32 cellular contexts compared by ENCODE assay signal in the genomic region with DNA sequence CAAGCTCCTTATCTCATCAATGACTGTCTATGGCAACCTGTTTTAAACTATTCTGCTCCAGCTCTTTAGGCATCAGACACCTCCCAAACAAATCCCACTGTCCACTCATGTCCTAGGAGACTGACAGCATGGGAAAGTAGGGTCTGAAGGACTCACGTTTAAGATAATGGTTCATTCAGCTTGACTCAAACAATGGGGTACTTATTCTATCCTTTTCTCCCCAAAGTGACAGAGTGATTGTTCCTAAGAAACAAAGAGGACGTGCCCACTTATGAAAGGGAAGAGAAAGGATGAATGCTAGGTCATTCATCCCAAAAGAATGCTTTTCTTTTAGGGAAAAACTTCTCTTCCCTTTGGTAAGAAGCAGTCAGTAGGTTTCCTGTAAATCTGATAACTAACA. TPM values are rescaled to one million over a fixed set of nuclear protein-coding genes. Genes with fewer than 3 reads are reported as not detected.
"Had no signal": no experiment of that assay in that cellular context is flagged by ENCODE, and none has a peak within 500 bp of the region (broad histone marks: within the 10 kb centered on the region; RNA-seq: fewer than 3 reads in every experiment).

No MANE protein-coding gene starts in this region.

- FAIRE-seq: bronchial epithelial cell had no signal

- H3K27ac ChIP-seq: Peyer's patch, RWPE1, SK-N-MC, WERI-Rb-1 had no signal

- H3K27me3 ChIP-seq: MG63, Peyer's patch had no signal

- H3K4me3 ChIP-seq: MG63, Peyer's patch, SK-N-MC had no signal

- DNase-seq: activated CD4-positive, alpha-beta memory T cell treated with anti-CD3 and anti-CD28 coated beads, Interleukin-2, amount 10 ng/mL, durations not matched to agents 7 days and 5 days; activated CD4-positive, alpha-beta T cell treated with anti-CD3 and anti-CD28 coated beads for 1 hour; activated CD4-positive, alpha-beta T cell treated with anti-CD3 and anti-CD28 coated beads for 48 hours; activated CD4-positive, CD25-positive, alpha-beta regulatory T cell; activated CD8-positive, alpha-beta memory T cell treated with anti-CD3 and anti-CD28 coated beads for 24 hours; activated CD8-positive, alpha-beta memory T cell treated with anti-CD3 and anti-CD28 coated beads, Interleukin-2, amount 10 ng/mL, durations not matched to agents 7 days and 5 days; activated CD8-positive, alpha-beta memory T cell treated with anti-CD3 and anti-CD28 coated beads, Interleukin-2, amount 50 U/mL, for 48 hours; activated effector memory CD4-positive, alpha-beta T cell treated with Interleukin-2 at 50 U/mL for 16 hours; activated naive CD4-positive, alpha-beta T cell treated with anti-CD3 and anti-CD28 coated beads, Interleukin-2, amount 10 ng/mL, durations not matched to agents 7 days and 5 days; activated naive CD8-positive, alpha-beta T cell treated with anti-CD3 and anti-CD28 coated beads, Interleukin-2, amount 50 U/mL, for 24 hours; activated T-cell treated with anti-CD3 and anti-CD28 coated beads, Interleukin-2, amount 50 U/mL, for 48 hours; anterior cingulate cortex; Kasumi-1; KBM-7; NCI-H1048; NCI-H1105 treated with DMSO at 0.1 percent for 48 hours; NCI-H1436; NCI-H1694; NCI-H2029; NCI-H345; NCI-H524 treated with DMSO at 0.1 percent for 48 hours; Peyer's patch; SIG-M5; T1000; WERI-Rb-1 had no signal

- H3K9me3 ChIP-seq: MG63, Peyer's patch had no signal

- ATAC-seq: activated CD8-positive, alpha-beta memory T cell treated with anti-CD3 and anti-CD28 coated beads, Interleukin-2, amount 10 ng/mL, durations not matched to agents 7 days and 5 days; activated naive CD8-positive, alpha-beta T cell treated with anti-CD3 and anti-CD28 coated beads, Interleukin-2, amount 50 U/mL, for 24 hours; Right ventricle myocardium inferior had no signal

- H3K4me1 ChIP-seq: Peyer's patch had no signal

- H3K36me3 ChIP-seq: MG63, Peyer's patch, WERI-Rb-1 had no signal

RNA-seq across cellular contexts. Expression of a gene that starts 41.9 kb away (rescaled TPM):
- total RNA-seq: activated CD4-positive, alpha-beta memory T cell treated with anti-CD3 and anti-CD28 coated beads, Interleukin-2, amount 10 ng/mL, durations not matched to agents 7 days and 5 days; activated CD8-positive, alpha-beta memory T cell treated with anti-CD3 and anti-CD28 coated beads, Interleukin-2, amount 10 ng/mL, durations not matched to agents 7 days and 5 days; bronchial epithelial cell; T-helper 1 cell treated with Interleukin-12 subunit alpha and Interleukin-12 subunit beta and Interleukin-4 antibody, amounts not matched to agents 30 ng/mL and 1 ng/mL, for 36 hours; T-helper 2 cell treated with Interferon-gamma antibody and Interleukin-4, amounts not matched to agents 100 ng/mL and 5 ng/mL, for 36 hours had no signal
